In genomic region chr3:111734652-111735051, GRCh38 we compare ENCODE assay signal across 18 cellular contexts.
DNase-seq lines count a peak whose midpoint lies in the region; ATAC-seq, FAIRE-seq and TF ChIP-seq lines count a peak whose summit lies in the region.
"Had no signal": no experiment of that assay in that cellular context is flagged by ENCODE, and none has a peak within 500 bp of the region (broad histone marks: within the 10 kb centered on the region; RNA-seq: fewer than 3 reads in every experiment).

No MANE protein-coding gene starts in this region.

- H3K4me3 ChIP-seq in HCT116 (replicated peaks in 1 of 2; ENCODE audit: low read depth in 1 of 2, low read length in 2 of 2) (peak overlapping the region in 1 of 2 experiments; percentile 29; a peak in 2 of 4 replicates), SJCRH30 (no peak overlapping the region), hepatocyte (no peak overlapping the region), pancreas (peak overlapping the region in 2 of 4 donors; percentile 39 to 49)
- H3K4me3 ChIP-seq: dorsolateral prefrontal cortex, spleen, tibial artery had no signal

- RAD21 ChIA-PET in HCT116 (lab: Charles Lee; ENCODE audit: low non-redundant PET in 1 of 2, low total read pairs in 2 of 2, uncharacterized antibody in 2 of 2, unreplicated experiment in 2 of 2): no interaction called here

- H2AFZ ChIP-seq in HCT116 (ENCODE audit: low read depth, low read length, poor library complexity, severe bottlenecking) (no peak overlapping the region), hepatocyte (no peak overlapping the region)

- H3K27me3 ChIP-seq in HCT116 (ENCODE audit: insufficient read depth, low read length): no peaks in the 10 kb centered on the region
- H3K27me3 ChIP-seq in SJCRH30: no peaks in the 10 kb centered on the region
- H3K27me3 ChIP-seq in hepatocyte: no peaks in the 10 kb centered on the region
- no peaks in the 10 kb centered on the region for H3K27me3 ChIP-seq in pancreas
- H3K27me3 ChIP-seq: dorsolateral prefrontal cortex, spleen, tibial artery had no signal

- no peak for TF ChIP-seq POLR2A in HCT116 (IDR thresholded peaks at IDR 0.05; ENCODE audit: borderline replicate concordance, extremely low read depth, insufficient read depth, insufficient read length)

- FAIRE-seq in pancreas (lab: Jason Lieb, UNC): no peak

- H3K9ac ChIP-seq in HCT116 (ENCODE audit: low read length): peak overlapping the region; percentile 58

- H3K9me2 ChIP-seq in HCT116 (ENCODE audit: insufficient read depth) (no peaks in the 10 kb centered on the region), hepatocyte (replicated peaks; ENCODE audit: insufficient read depth) (no peaks in the 10 kb centered on the region)

- CTCF ChIA-PET in HCT116 (lab: Charles Lee): no interaction called here
- CTCF ChIA-PET in GM10248 (lab: Yijun Ruan, JAX): interaction anchor here (0.9 to 1.0 kb wide), 2 partner anchors 10 to 14 kb away, joined by 3 to 4 read pairs; no protein-coding TSS in a partner anchor

- H3K79me2 ChIP-seq in HCT116 (ENCODE audit: insufficient read depth, low read length) (no peaks in the 10 kb centered on the region), hepatocyte (peaks cover 26% of the 10 kb centered on the region)

- peak overlapping the region; percentile 70 for H3K27ac ChIP-seq in HCT116 (ENCODE audit: low read depth, low read length)
- H3K27ac ChIP-seq in SJCRH30: peak overlapping the region; percentile 90
- H3K27ac ChIP-seq in hepatocyte: peak overlapping the region; percentile 87
- H3K27ac ChIP-seq in pancreas: peak overlapping the region; percentile 16 to 85 (median 64)
- H3K27ac ChIP-seq: dorsolateral prefrontal cortex, spleen, tibial artery had no signal

- ATAC-seq in HCT116: no peak
- no peak for ATAC-seq in pancreas

- POLR2A ChIA-PET in HCT116 (lab: Charles Lee) (interaction anchor here (2.4 kb wide), 1 partner anchor 124 kb away, joined by 10 read pairs; the partner anchor contains the start of gene PHLDB2), GM10248 (lab: Yijun Ruan, JAX) (no interaction called here)

- H3K9me3 ChIP-seq in HCT116 (ENCODE audit: control insufficient read depth in 1 of 2, insufficient read depth in 1 of 2, low read depth in 1 of 2, low read length in 2 of 2): no peaks in the 10 kb centered on the region
- no peaks in the 10 kb centered on the region for H3K9me3 ChIP-seq in SJCRH30 (replicated peaks)
- no peaks in the 10 kb centered on the region for H3K9me3 ChIP-seq in hepatocyte (ENCODE audit: low read depth)
- H3K9me3 ChIP-seq in pancreas: no peaks in the 10 kb centered on the region
- H3K9me3 ChIP-seq: BE2C, tibial artery had no signal

- H3K36me3 ChIP-seq in HCT116 (ENCODE audit: control insufficient read depth in 1 of 2, insufficient read depth in 2 of 2, low read length in 2 of 2) (no peaks in the 10 kb centered on the region), SJCRH30 (no peaks in the 10 kb centered on the region), hepatocyte (replicated peaks; ENCODE audit: insufficient read depth, low read depth) (no peaks in the 10 kb centered on the region), pancreas (no peaks in the 10 kb centered on the region)
- H3K36me3 ChIP-seq: BE2C, spleen, tibial artery had no signal

- H3K4me2 ChIP-seq in HCT116 (ENCODE audit: low read length): peak overlapping the region; percentile 68
- peak overlapping the region; percentile 65 for H3K4me2 ChIP-seq in hepatocyte

- DNase-seq in HCT116 (ENCODE audit: low read depth, low spot score) (no peak), SJCRH30 (no peak), hepatocyte (ENCODE audit: low spot score) (no peak), pancreas (no peak), GM10248 (ENCODE audit: extremely low spot score) (no peak), iPS-NIHi11 (ENCODE audit: low spot score) (no peak), Ammon's horn (ENCODE audit: low spot score) (no peak), anterior cingulate cortex (lab: John Stamatoyannopoulos, UW) (no peak)
- DNase-seq: activated CD4-positive, alpha-beta T cell treated with anti-CD3 and anti-CD28 coated beads for 4 hours; activated CD8-positive, alpha-beta memory T cell treated with anti-CD3 and anti-CD28 coated beads, Interleukin-2, amount 50 U/mL, for 4 hours; activated naive CD4-positive, alpha-beta T cell treated with Interleukin-2 at 50 U/mL for 16 hours; BE2C; dorsolateral prefrontal cortex; head of caudate nucleus; NCI-H524; posterior cingulate gyrus; spleen; tibial artery had no signal

- WGBS in hepatocyte (ENCODE audit: low lambda C conversion rate, missing lambda C conversion rate): 79% methylated on average over 1 of the region's 1 CpG
- 58 to 60% methylated on average over 1 of the region's 1 CpG for WGBS in pancreas, 2 donors

- TF ChIP-seq CTCF in HCT116 (IDR thresholded peaks at IDR 0.05 in 2 of 3, conservative IDR thresholded peaks at IDR 0.05 in 1 of 3; ENCODE audit: borderline replicate concordance in 1 of 3, insufficient read depth in 1 of 3, low read depth in 2 of 3, low read length in 2 of 3): no peak
- no peak for TF ChIP-seq CTCF in hepatocyte (IDR thresholded peaks at IDR 0.05; ENCODE audit: poor library complexity)
- TF ChIP-seq CTCF in pancreas (IDR thresholded peaks at IDR 0.05): no peak
- TF ChIP-seq CTCF in GM10248 (IDR thresholded peaks at IDR 0.05; ENCODE audit: control extremely low read depth, extremely low read depth, low read depth, missing control alignments): no peak

- H3K4me1 ChIP-seq in HCT116 (ENCODE audit: control insufficient read depth in 1 of 2, insufficient read depth in 2 of 2, low read length in 2 of 2): peaks cover 68 to 94% of the 10 kb centered on the region in 2 experiments
- peaks cover 63% of the 10 kb centered on the region for H3K4me1 ChIP-seq in SJCRH30
- peaks cover 35% of the 10 kb centered on the region for H3K4me1 ChIP-seq in hepatocyte (ENCODE audit: insufficient read depth)
- peaks cover 47 to 52% (median 51%) of the 10 kb centered on the region in 3 donors for H3K4me1 ChIP-seq in pancreas
- H3K4me1 ChIP-seq: BE2C had no signal

- intact Hi-C loops in HCT116 (cut with micrococcal nuclease) (loop anchor here (5.0 kb wide), 1 partner anchor 128 kb away; no protein-coding TSS in a partner anchor), pancreas (cut with DNase I) (no loop called here)

- no peak for TF ChIP-seq RAD21 in HCT116 (IDR thresholded peaks at IDR 0.05; ENCODE audit: low read depth)

- BruUV-seq in HCT116 (replicated peaks; lab: Mats Ljungman, UMichigan): TSS peak; percentile 68

- H4K20me1 ChIP-seq in HCT116 (ENCODE audit: insufficient read depth) (no peaks in the 10 kb centered on the region), hepatocyte (ENCODE audit: insufficient read depth, poor library complexity, severe bottlenecking) (no peaks in the 10 kb centered on the region)

TF ChIP-seq in HCT116, 20 proteins besides CTCF, POLR2A, EP300 and RAD21:
- no peak for TF ChIP-seq CEBPB (IDR thresholded peaks at IDR 0.05; ENCODE audit: low read depth)
- TF ChIP-seq CBX3 (IDR thresholded peaks at IDR 0.05; ENCODE audit: low read depth): no peak
- TF ChIP-seq, protein P1, sequence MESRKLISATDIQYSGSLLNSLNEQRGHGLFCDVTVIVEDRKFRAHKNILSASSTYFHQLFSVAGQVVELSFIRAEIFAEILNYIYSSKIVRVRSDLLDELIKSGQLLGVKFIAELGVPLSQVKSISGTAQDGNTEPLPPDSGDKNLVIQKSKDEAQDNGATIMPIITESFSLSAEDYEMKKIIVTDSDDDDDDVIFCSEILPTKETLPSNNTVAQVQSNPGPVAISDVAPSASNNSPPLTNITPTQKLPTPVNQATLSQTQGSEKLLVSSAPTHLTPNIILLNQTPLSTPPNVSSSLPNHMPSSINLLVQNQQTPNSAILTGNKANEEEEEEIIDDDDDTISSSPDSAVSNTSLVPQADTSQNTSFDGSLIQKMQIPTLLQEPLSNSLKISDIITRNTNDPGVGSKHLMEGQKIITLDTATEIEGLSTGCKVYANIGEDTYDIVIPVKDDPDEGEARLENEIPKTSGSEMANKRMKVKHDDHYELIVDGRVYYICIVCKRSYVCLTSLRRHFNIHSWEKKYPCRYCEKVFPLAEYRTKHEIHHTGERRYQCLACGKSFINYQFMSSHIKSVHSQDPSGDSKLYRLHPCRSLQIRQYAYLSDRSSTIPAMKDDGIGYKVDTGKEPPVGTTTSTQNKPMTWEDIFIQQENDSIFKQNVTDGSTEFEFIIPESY (IDR thresholded peaks at IDR 0.05; ENCODE audit: extremely low read depth, insufficient replicate concordance, low read length): no peak
- no peak for TF ChIP-seq MAX (IDR thresholded peaks at IDR 0.05)
- TF ChIP-seq ZNF274 (IDR thresholded peaks at IDR 0.05; ENCODE audit: low read depth, low read length): no peak
- no peak for TF ChIP-seq YY1 (IDR thresholded peaks at IDR 0.05; ENCODE audit: extremely low read depth, insufficient replicate concordance, low read depth, low read length)
- no peak for TF ChIP-seq JUND (IDR thresholded peaks at IDR 0.05)
- TF ChIP-seq SP1 (IDR thresholded peaks at IDR 0.05; ENCODE audit: low read depth): no peak
- no peak for TF ChIP-seq ELF1 (IDR thresholded peaks at IDR 0.05; ENCODE audit: borderline replicate concordance, low read depth)
- TF ChIP-seq SIN3A (IDR thresholded peaks at IDR 0.05; ENCODE audit: low read depth): no peak
- no peak for TF ChIP-seq EZH2 (IDR thresholded peaks at IDR 0.05)
- TF ChIP-seq FOSL1 (IDR thresholded peaks at IDR 0.05; ENCODE audit: low read depth): no peak
- no peak for TF ChIP-seq EGR1 (IDR thresholded peaks at IDR 0.05; ENCODE audit: low read depth)
- no peak for TF ChIP-seq ZFX (IDR thresholded peaks at IDR 0.05)
- TF ChIP-seq TCF7L2 (IDR thresholded peaks at IDR 0.05; ENCODE audit: borderline replicate concordance, extremely low read depth, insufficient read depth, insufficient read length): no peak
- TF ChIP-seq, protein P2, sequence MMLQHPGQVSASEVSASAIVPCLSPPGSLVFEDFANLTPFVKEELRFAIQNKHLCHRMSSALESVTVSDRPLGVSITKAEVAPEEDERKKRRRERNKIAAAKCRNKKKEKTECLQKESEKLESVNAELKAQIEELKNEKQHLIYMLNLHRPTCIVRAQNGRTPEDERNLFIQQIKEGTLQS (IDR thresholded peaks at IDR 0.05): no peak
